In genomic region chr1:68495532-68495931, GRCh38 we compare ENCODE assay signal across 8 cellular contexts. TPM values are rescaled to one million over a fixed set of nuclear protein-coding genes. Genes with fewer than 3 reads are reported as not detected.
DNase-seq lines count a peak whose midpoint lies in the region; ATAC-seq and TF ChIP-seq lines count a peak whose summit lies in the region.

No MANE protein-coding gene starts in this region.

- peak overlapping the region; percentile 54 for H3K4me3 ChIP-seq in RWPE2 (ENCODE audit: severe bottlenecking)
- H3K4me3 ChIP-seq in foreskin fibroblast (ENCODE audit: low read depth in 1 of 2, low read length in 2 of 2): peak overlapping the region; percentile 74 to 95

- no peak overlapping the region for H3K27ac ChIP-seq in RWPE2 (ENCODE audit: poor library complexity, severe bottlenecking)

- peaks cover 46% of the 10 kb centered on the region for H3K36me3 ChIP-seq in RWPE2 (ENCODE audit: low read depth)

- peaks cover 16% of the 10 kb centered on the region for H3K4me1 ChIP-seq in RWPE2 (ENCODE audit: insufficient read depth, poor library complexity, severe bottlenecking)

- peak; percentile 0 for ATAC-seq in GM18907 (IDR thresholded peaks at IDR 0.05; ENCODE audit: unreplicated experiment)
- no peak for ATAC-seq in RWPE2 (ENCODE audit: low read depth)
- no peak for ATAC-seq in HG03342 (IDR thresholded peaks at IDR 0.05; ENCODE audit: unreplicated experiment)
- no peak for ATAC-seq in GM18909 (IDR thresholded peaks at IDR 0.05; ENCODE audit: poor library complexity, unreplicated experiment)
- ATAC-seq in left lobe of liver: no peak
- no peak for ATAC-seq in GM19463 (IDR thresholded peaks at IDR 0.05; ENCODE audit: unreplicated experiment)

- H3K27me3 ChIP-seq in RWPE2 (ENCODE audit: insufficient read depth, poor library complexity, severe bottlenecking): no peaks in the 10 kb centered on the region

- no peak for TF ChIP-seq CTCF in RWPE2 (IDR thresholded peaks at IDR 0.05; ENCODE audit: poor library complexity, severe bottlenecking)
- no peak for TF ChIP-seq CTCF in foreskin fibroblast (IDR thresholded peaks at IDR 0.05; ENCODE audit: low read depth, low read length)

- peak; percentile 7 for DNase-seq in AG20443 (ENCODE audit: low spot score)
- DNase-seq in RWPE2 (ENCODE audit: low spot score): no peak
- DNase-seq in foreskin fibroblast: peak in 1 of 2 donors; percentile 17
- no peak for DNase-seq in left lobe of liver (ENCODE audit: low spot score)

- H3K9me3 ChIP-seq in RWPE2 (ENCODE audit: severe bottlenecking): no peaks in the 10 kb centered on the region

RNA-seq across cellular contexts. Expression of gene DEPDC1, which starts 1.4 kb away (rescaled TPM):
- total RNA-seq in left lobe of liver: 0.25 TPM

RNA-seq across cellular contexts. Expression of gene RPE65, which starts 45.8 kb away (rescaled TPM):
- not detected for total RNA-seq in left lobe of liver
